23 cellular contexts compared by ENCODE assay signal in the genomic region with DNA sequence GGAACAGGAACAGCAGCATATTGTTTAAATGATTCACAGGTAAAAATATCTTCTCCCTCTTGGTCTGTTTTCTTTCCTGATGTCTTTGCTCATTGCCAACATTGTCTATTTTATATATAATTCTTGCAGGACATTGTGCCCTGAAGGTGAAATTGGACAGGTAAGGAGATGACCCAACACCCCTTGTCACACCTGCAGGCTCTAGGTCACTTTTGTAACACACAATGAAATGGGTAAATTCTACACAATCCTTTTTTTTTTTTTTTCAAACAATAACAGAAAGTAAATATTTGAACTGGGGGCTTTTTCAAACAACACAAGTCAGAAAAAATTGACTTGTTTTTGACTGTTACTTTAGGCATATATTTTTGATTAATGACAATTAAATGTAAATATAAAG.
"Had no signal": no experiment of that assay in that cellular context is flagged by ENCODE, and none has a peak within 500 bp of the region (broad histone marks: within the 10 kb centered on the region; RNA-seq: fewer than 3 reads in every experiment).

No MANE protein-coding gene starts in this region.

- DNase-seq: cortex of kidney; effector memory CD8-positive, alpha-beta T cell; hypothalamus; immature natural killer cell; islet precursor cell; kidney glomerular epithelial cell; left ventricle myocardium superior; lower lobe of right lung; natural killer cell; occipital lobe; ovary; posterior cingulate gyrus; psoas muscle; right cardiac atrium; spleen; stimulated activated CD4-positive, alpha-beta T cell treated with anti-CD3 and anti-CD28 coated beads, Interleukin-4, amount 100 ng/mL, for 4 hours; stimulated activated naive CD8-positive, alpha-beta T cell treated with anti-CD3 and anti-CD28 coated beads, Interleukin-15, Interleukin-2, amounts not matched to agents 100 U/mL and 50 U/mL, for 24 hours; substantia nigra; testis; tibial artery had no signal

- H3K27me3 ChIP-seq: ovary, spleen, testis, tibial artery had no signal

- FAIRE-seq: frontal cortex had no signal

- H3K4me3 ChIP-seq: lower lobe of right lung, ovary, psoas muscle, skin epidermis, spleen, testis, tibial artery had no signal

- ATAC-seq: effector memory CD8-positive, alpha-beta T cell; left ventricle myocardium superior; lower lobe of right lung; natural killer cell; psoas muscle; right cardiac atrium; stimulated activated memory B cell treated with anti-CD40 and anti-IgM and Interleukin-4, amounts not matched to agents 10 μg/mL and 1 μg/mL and 100 μg/mL, for 72 hours; stimulated activated naive CD8-positive, alpha-beta T cell treated with anti-CD3 and anti-CD28 coated beads, Interleukin-15, Interleukin-2, amounts not matched to agents 100 U/mL and 50 U/mL, for 24 hours had no signal

- H3K36me3 ChIP-seq: lower lobe of right lung, ovary, spleen, tibial artery had no signal
